ENCODE assay signal across 1 cellular context in genomic region chr11:11899401-11899800, GRCh38.
TF ChIP-seq lines count a peak whose summit lies in the region.

No MANE protein-coding gene starts in this region.

TF ChIP-seq in K562, 482 proteins besides CTCF, POLR2A, EP300 and RAD21 (continued from another document):
- TF ChIP-seq, protein P1, sequence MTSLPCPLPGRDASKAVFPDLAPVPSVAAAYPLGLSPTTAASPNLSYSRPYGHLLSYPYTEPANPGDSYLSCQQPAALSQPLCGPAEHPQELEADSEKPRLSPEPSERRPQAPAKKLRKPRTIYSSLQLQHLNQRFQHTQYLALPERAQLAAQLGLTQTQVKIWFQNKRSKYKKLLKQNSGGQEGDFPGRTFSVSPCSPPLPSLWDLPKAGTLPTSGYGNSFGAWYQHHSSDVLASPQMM (CRISPR knock-in tag; IDR thresholded peaks at IDR 0.05), result no peak
- TF ChIP-seq SRF (CRISPR knock-in tag; IDR thresholded peaks at IDR 0.05) (no peak), ARNT (IDR thresholded peaks at IDR 0.05) (no peak), ZNF449 (CRISPR knock-in tag; IDR thresholded peaks at IDR 0.05) (no peak), SMAD1 (IDR thresholded peaks at IDR 0.05; ENCODE audit: low read depth, low read length, partially characterized antibody) (no peak), KLF6 (CRISPR knock-in tag; IDR thresholded peaks at IDR 0.05; ENCODE audit: borderline replicate concordance) (no peak), ZFX (CRISPR knock-in tag; IDR thresholded peaks at IDR 0.05) (no peak), ZBED1 (IDR thresholded peaks at IDR 0.05) (no peak), PHTF2 (CRISPR knock-in tag; IDR thresholded peaks at IDR 0.05) (no peak), UBTF (IDR thresholded peaks at IDR 0.05; ENCODE audit: borderline replicate concordance in 1 of 2, low read depth in 2 of 2, low read length in 2 of 2) (no peak), SMAD3 (CRISPR knock-in tag; conservative IDR thresholded peaks at IDR 0.05) (no peak), ARHGAP35 (IDR thresholded peaks at IDR 0.05; ENCODE audit: partially characterized antibody) (no peak)
- TF ChIP-seq, protein P2, sequence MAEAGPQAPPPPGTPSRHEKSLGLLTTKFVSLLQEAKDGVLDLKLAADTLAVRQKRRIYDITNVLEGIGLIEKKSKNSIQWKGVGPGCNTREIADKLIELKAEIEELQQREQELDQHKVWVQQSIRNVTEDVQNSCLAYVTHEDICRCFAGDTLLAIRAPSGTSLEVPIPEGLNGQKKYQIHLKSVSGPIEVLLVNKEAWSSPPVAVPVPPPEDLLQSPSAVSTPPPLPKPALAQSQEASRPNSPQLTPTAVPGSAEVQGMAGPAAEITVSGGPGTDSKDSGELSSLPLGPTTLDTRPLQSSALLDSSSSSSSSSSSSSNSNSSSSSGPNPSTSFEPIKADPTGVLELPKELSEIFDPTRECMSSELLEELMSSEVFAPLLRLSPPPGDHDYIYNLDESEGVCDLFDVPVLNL (CRISPR knock-in tag; IDR thresholded peaks at IDR 0.05; ENCODE audit: low read depth), result no peak
- TF ChIP-seq, protein P3, sequence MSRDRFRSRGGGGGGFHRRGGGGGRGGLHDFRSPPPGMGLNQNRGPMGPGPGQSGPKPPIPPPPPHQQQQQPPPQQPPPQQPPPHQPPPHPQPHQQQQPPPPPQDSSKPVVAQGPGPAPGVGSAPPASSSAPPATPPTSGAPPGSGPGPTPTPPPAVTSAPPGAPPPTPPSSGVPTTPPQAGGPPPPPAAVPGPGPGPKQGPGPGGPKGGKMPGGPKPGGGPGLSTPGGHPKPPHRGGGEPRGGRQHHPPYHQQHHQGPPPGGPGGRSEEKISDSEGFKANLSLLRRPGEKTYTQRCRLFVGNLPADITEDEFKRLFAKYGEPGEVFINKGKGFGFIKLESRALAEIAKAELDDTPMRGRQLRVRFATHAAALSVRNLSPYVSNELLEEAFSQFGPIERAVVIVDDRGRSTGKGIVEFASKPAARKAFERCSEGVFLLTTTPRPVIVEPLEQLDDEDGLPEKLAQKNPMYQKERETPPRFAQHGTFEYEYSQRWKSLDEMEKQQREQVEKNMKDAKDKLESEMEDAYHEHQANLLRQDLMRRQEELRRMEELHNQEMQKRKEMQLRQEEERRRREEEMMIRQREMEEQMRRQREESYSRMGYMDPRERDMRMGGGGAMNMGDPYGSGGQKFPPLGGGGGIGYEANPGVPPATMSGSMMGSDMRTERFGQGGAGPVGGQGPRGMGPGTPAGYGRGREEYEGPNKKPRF (IDR thresholded peaks at IDR 0.05; ENCODE audit: low read depth, low read length), result no peak
